In the genomic region with DNA sequence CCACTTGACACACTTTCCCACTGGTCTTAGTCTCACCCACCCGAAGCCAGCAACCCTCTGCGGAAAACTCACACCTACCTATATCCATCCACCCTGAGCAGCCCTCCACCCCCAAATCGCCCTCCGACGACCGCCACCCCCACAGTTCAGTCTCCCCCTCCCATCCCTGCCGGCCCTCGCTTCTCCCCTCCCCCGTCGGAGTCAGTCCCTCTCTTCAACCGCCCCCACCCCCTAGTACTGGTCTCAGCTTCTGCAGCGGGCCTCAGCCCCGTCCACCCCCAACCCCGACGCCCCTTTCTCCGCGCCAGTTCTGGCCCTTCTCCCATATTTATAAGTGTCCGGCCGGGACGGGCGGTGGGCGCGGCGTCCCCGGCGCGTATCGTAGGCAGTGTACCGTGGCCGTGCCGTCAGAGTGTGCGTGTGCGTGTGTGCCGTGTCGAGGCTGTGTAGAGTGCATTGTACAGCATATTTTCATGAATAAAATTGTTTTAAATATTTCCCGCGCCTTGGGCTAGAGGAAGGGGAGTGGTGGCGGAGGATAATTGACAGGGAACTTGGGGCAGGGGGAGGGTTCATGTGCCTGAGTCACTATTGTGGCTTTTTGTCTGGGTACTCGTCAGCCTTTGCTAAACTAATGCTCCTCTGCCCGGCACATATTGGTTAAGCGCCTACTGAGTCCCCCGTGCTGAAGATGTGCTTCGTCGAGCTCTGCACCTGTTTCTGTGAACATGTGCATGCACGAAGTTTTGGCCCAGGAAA, we compare ENCODE assay signal across 8 cellular contexts.
DNase-seq lines count a peak whose midpoint lies in the region; ATAC-seq and TF ChIP-seq lines count a peak whose summit lies in the region.

No MANE protein-coding gene starts in this region.

- TF ChIP-seq CTCF in GM20000 (IDR thresholded peaks at IDR 0.05; ENCODE audit: extremely low read depth, missing control alignments): no peak

- no peaks in the 10 kb centered on the region for H3K9me3 ChIP-seq in stomach smooth muscle (ENCODE audit: control insufficient read depth in 2 of 2, low read length in 2 of 2)

- peak overlapping the region; percentile 72 to 78 for H3K9ac ChIP-seq in stomach smooth muscle (ENCODE audit: low read length in 2 of 2)

- H3K27ac ChIP-seq in stomach smooth muscle (ENCODE audit: low read length): peak overlapping the region; percentile 92

- no peaks in the 10 kb centered on the region for H3K27me3 ChIP-seq in stomach smooth muscle (ENCODE audit: control insufficient read depth in 1 of 2, insufficient read depth in 2 of 2, low read length in 2 of 2)

- DNase-seq in activated CD4-positive, alpha-beta T cell treated with anti-CD3 and anti-CD28 coated beads for 1 hour: peak; percentile 26
- no peak for DNase-seq in activated CD4-positive, alpha-beta T cell treated with anti-CD3 and anti-CD28 coated beads, Interleukin-2, amount 50 U/mL, for 1 hour
- peak; percentile 20 for DNase-seq in activated T-helper 9 cell treated with anti-CD3 and anti-CD28 coated beads, Interleukin-2, amount 50 U/mL, for 16 hours (ENCODE audit: low read depth)
- DNase-seq in iPS-NIHi7 (ENCODE audit: extremely low spot score) (peak; percentile 53), GM20000 (ENCODE audit: low spot score) (no peak), amniotic stem cell (lab: John Stamatoyannopoulos, UW) (no peak)

- no peak for ATAC-seq in GM19328 (IDR thresholded peaks at IDR 0.05; ENCODE audit: unreplicated experiment)

- peaks cover 55% of the 10 kb centered on the region for H3K4me1 ChIP-seq in stomach smooth muscle (ENCODE audit: control insufficient read depth, insufficient read depth, low read length)

- H3K36me3 ChIP-seq in stomach smooth muscle (ENCODE audit: control insufficient read depth in 2 of 2, insufficient read depth in 2 of 2, low read length in 2 of 2): peaks cover 2 to 3% of the 10 kb centered on the region in 2 donors

- H3K4me3 ChIP-seq in stomach smooth muscle (ENCODE audit: low read length in 2 of 2): peak overlapping the region; percentile 48 to 80

Comparison
In these comparisons a context has a peak if more than half of its experiments do, and no peak if none do; other contexts are left out.
1. DNase-seq: peak in activated CD4-positive, alpha-beta T cell treated with anti-CD3 and anti-CD28 coated beads for 1 hour (single experiment), activated T-helper 9 cell treated with anti-CD3 and anti-CD28 coated beads, Interleukin-2, amount 50 U/mL, for 16 hours (single experiment) and iPS-NIHi7 (single experiment); none in activated CD4-positive, alpha-beta T cell treated with anti-CD3 and anti-CD28 coated beads, Interleukin-2, amount 50 U/mL, for 1 hour (single experiment), GM20000 (single experiment) and amniotic stem cell (single experiment).